In genomic region chr1:203038891-203039608, GRCh38 we compare ENCODE assay signal across 8 cellular contexts. TPM values are rescaled to one million over a fixed set of nuclear protein-coding genes. Genes with fewer than 3 reads are reported as not detected.
DNase-seq lines count a peak whose midpoint lies in the region; ATAC-seq, FAIRE-seq and TF ChIP-seq lines count a peak whose summit lies in the region.

No MANE protein-coding gene starts in this region.

- no peak for TF ChIP-seq POLR2A in suprapubic skin (IDR thresholded peaks at IDR 0.05)

- in situ Hi-C loops in KBM-7 (cut with MboI; ENCODE audit: low pct_unique_long_range_greater_than_20kb, low sequenced_read_pairs): no loop called here

- H3K36me3 ChIP-seq in neutrophil: no peaks in the 10 kb centered on the region
- H3K36me3 ChIP-seq in suprapubic skin: no peaks in the 10 kb centered on the region

- DNase-seq in ELF-1 (ENCODE audit: low read depth, low spot score) (peak; percentile 85), KBM-7 (peak; percentile 74), RCC 7860 (ENCODE audit: low spot score) (peak; percentile 62), activated T-helper 1 cell treated with Interleukin-2 at 50 U/mL for 16 hours (ENCODE audit: low read depth) (peak; percentile 28), fibroblast of villous mesenchyme (ENCODE audit: low read depth) (peak; percentile 61), suprapubic skin (ENCODE audit: low spot score in 2 of 2) (peak in 1 of 2 donors; percentile 85)

- H3K4me3 ChIP-seq in fibroblast of villous mesenchyme (ENCODE audit: low read depth, low read length) (no peak overlapping the region), neutrophil (ENCODE audit: low read depth in 1 of 2, low read length in 1 of 2) (no peak overlapping the region), suprapubic skin (no peak overlapping the region)

- TF ChIP-seq CTCF in fibroblast of villous mesenchyme (IDR thresholded peaks at IDR 0.05; ENCODE audit: insufficient read depth, low read depth, low read length) (peak; percentile 97), neutrophil (IDR thresholded peaks at IDR 0.05) (peak; percentile 95), suprapubic skin (IDR thresholded peaks at IDR 0.05) (peak; percentile 82 to 88)

- 39% methylated on average over 14 of the region's 22 CpGs for WGBS in suprapubic skin

- peaks cover 10 to 16% of the 10 kb centered on the region in 2 experiments for H3K4me1 ChIP-seq in neutrophil (ENCODE audit: control insufficient read depth in 1 of 2, insufficient read depth in 1 of 2, low read depth in 1 of 2, low read length in 1 of 2)
- H3K4me1 ChIP-seq in suprapubic skin: peaks cover 12% of the 10 kb centered on the region

- peak; percentile 15 for FAIRE-seq in RCC 7860 (lab: Jason Lieb, UNC)

- TF ChIP-seq EP300 in suprapubic skin (IDR thresholded peaks at IDR 0.05): no peak

- H3K27me3 ChIP-seq in neutrophil (no peaks in the 10 kb centered on the region), suprapubic skin (no peaks in the 10 kb centered on the region)

- H3K27ac ChIP-seq in neutrophil: no peak overlapping the region
- H3K27ac ChIP-seq in suprapubic skin: no peak overlapping the region

- H3K9me3 ChIP-seq in neutrophil (no peaks in the 10 kb centered on the region), suprapubic skin (no peaks in the 10 kb centered on the region)

- no peak for ATAC-seq in HG02970 (IDR thresholded peaks at IDR 0.05; ENCODE audit: low FRiP score, unreplicated experiment)

RNA-seq across cellular contexts. Expression of gene PPFIA4, which starts 12.8 kb away (rescaled TPM):
- total RNA-seq in fibroblast of villous mesenchyme (1.6 and 4.3 TPM in 2 replicates), suprapubic skin (10 to 100 TPM in 1 of 4 donors, 1 to 10 TPM in 1, under 1 TPM in 2; 0.26 to 38.7 (median 1.5) TPM)

RNA-seq across cellular contexts. Expression of gene TMEM183A, which starts 31.9 kb away (rescaled TPM):
- total RNA-seq in fibroblast of villous mesenchyme (102 and 139 TPM in 2 replicates), suprapubic skin (10 to 100 TPM; 62.0 to 95.5 (median 68.6) TPM)

RNA-seq across cellular contexts. Expression of gene MYOG, which starts 46.8 kb away (rescaled TPM):
- total RNA-seq in fibroblast of villous mesenchyme (not detected in 2 replicates), suprapubic skin (not detected)
